8 cellular contexts compared by ENCODE assay signal in the genomic region with DNA sequence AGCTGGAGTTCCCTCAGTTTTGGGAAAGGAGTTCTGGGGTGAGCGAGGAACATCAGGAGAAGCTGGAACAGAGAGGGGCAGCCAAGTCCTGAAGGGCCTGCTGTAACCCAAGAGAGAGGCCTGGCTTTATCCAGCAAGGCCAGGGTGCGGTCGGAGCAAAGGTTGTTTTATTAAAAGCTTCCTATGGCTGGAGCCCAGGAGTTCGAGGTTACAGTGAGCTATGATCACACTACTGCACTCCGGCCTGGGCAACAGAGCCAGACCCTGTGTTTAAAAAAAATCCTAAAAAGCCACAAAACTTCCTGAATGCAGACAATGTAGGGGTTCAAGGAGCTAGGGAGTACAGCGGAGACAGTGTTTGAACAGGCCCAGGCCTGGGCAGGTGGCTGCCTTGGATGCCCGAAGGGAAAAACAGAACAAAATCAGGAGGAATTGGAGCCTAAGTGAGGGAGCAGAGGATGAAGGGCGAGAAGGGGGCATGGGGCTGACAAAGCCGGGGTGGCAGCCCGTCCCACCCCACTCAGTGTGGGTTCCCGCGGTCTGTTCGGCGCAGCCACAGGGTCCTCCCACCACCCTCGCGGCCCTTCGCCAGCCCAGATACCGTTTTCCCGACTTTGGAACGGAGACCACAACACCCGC. TPM values are rescaled to one million over a fixed set of nuclear protein-coding genes. Genes with fewer than 3 reads are reported as not detected.
DNase-seq lines count a peak whose midpoint lies in the region; ATAC-seq and TF ChIP-seq lines count a peak whose summit lies in the region.

No MANE protein-coding gene starts in this region.

- H3K4me3 ChIP-seq in GM08714 (ENCODE audit: low read length) (peak overlapping the region; percentile 88), SK-N-MC (peak overlapping the region; percentile 97), endocrine pancreas (ENCODE audit: control insufficient read depth, insufficient read depth, low read length) (peak overlapping the region; percentile 65)

- H3K9me3 Mint-ChIP-seq in HFFc6 (no peaks in the 10 kb centered on the region), nephron (no peaks in the 10 kb centered on the region)

- H3K27ac Mint-ChIP-seq in HFFc6 (peak overlapping the region; percentile 99), nephron (peak overlapping the region; percentile 97 to 99 (median 98))

- H3K4me3 Mint-ChIP-seq in HFFc6: peak overlapping the region; percentile 96
- peak overlapping the region; percentile 88 to 96 (median 92) for H3K4me3 Mint-ChIP-seq in nephron

- no peak for ATAC-seq in HG03469 (IDR thresholded peaks at IDR 0.05; ENCODE audit: unreplicated experiment)
- no peak for ATAC-seq in HG02571 (IDR thresholded peaks at IDR 0.05; ENCODE audit: unreplicated experiment)

- H3K4me1 ChIP-seq in endocrine pancreas (ENCODE audit: control insufficient read depth, insufficient read depth, low read length): peaks cover 5% of the 10 kb centered on the region

- H3K9ac ChIP-seq in SK-N-MC (ENCODE audit: insufficient read length) (peak overlapping the region; percentile 100), endocrine pancreas (ENCODE audit: control insufficient read depth, insufficient read depth, low read length) (peak overlapping the region; percentile 97)

- no peaks in the 10 kb centered on the region; the same call in none of the 2 replicates for H3K27me3 Mint-ChIP-seq in HFFc6 (ENCODE audit: insufficient read depth)
- no peaks in the 10 kb centered on the region for H3K27me3 Mint-ChIP-seq in nephron (ENCODE audit: low read depth)

- no peaks in the 10 kb centered on the region for H3K9me3 ChIP-seq in SK-N-MC (ENCODE audit: low read depth, low read length)
- H3K9me3 ChIP-seq in endocrine pancreas (ENCODE audit: control insufficient read depth, low read length): no peaks in the 10 kb centered on the region

- no peaks in the 10 kb centered on the region for H3K36me3 ChIP-seq in SK-N-MC (ENCODE audit: insufficient read depth, low read length)
- no peaks in the 10 kb centered on the region for H3K36me3 ChIP-seq in endocrine pancreas (ENCODE audit: control insufficient read depth, insufficient read depth, low read length)

- DNase-seq in HFFc6 (no peak), SK-N-MC (ENCODE audit: low read depth, low spot score) (no peak), amygdala (lab: John Stamatoyannopoulos, UW) (no peak)

- no peaks in the 10 kb centered on the region for H3K27me3 ChIP-seq in endocrine pancreas (ENCODE audit: control insufficient read depth, insufficient read depth, low read length)

- H3K4me1 Mint-ChIP-seq in HFFc6 (ENCODE audit: low read depth) (peaks cover 61% of the 10 kb centered on the region), nephron (peaks cover 40% of the 10 kb centered on the region)

- peak overlapping the region; percentile 98 for H3K27ac ChIP-seq in SK-N-MC

- no peaks in the 10 kb centered on the region for H3K36me3 Mint-ChIP-seq in HFFc6 (ENCODE audit: low read depth)
- H3K36me3 Mint-ChIP-seq in nephron (ENCODE audit: low read depth): no peaks in the 10 kb centered on the region

- no peak for TF ChIP-seq CTCF in HFFc6 (IDR thresholded peaks at IDR 0.05)
- no peak for TF ChIP-seq CTCF in nephron (IDR thresholded peaks at IDR 0.05; ENCODE audit: unreplicated experiment in 3 of 3)

RNA-seq across cellular contexts. Expression of a gene that starts 22.1 kb away (rescaled TPM):
- 1,000 to 10,000 TPM; 3,136 to 4,087 (median 3,570) TPM for total RNA-seq in HFFc6 (2021; fragmentation: NEBNext Ultra II Directional; extraction: Animal tissue kit (Norgen Biotek cat#: 25700))

RNA-seq across cellular contexts. Expression of a gene that starts 48.1 kb away (rescaled TPM):
- 100 to 1,000 TPM; 120 to 137 (median 126) TPM for total RNA-seq in HFFc6 (2021; fragmentation: NEBNext Ultra II Directional; extraction: Animal tissue kit (Norgen Biotek cat#: 25700))

RNA-seq across cellular contexts. Expression of a gene that starts 54.2 kb away (rescaled TPM):
- total RNA-seq in HFFc6 (2021; fragmentation: NEBNext Ultra II Directional; extraction: Animal tissue kit (Norgen Biotek cat#: 25700)): 100 to 1,000 TPM; 185 to 250 (median 213) TPM
